In genomic region chr9:78031271-78031825, GRCh38 we compare ENCODE assay signal across 8 cellular contexts. TPM values are rescaled to one million over a fixed set of nuclear protein-coding genes. Genes with fewer than 3 reads are reported as not detected.
DNase-seq lines count a peak whose midpoint lies in the region; ATAC-seq and TF ChIP-seq lines count a peak whose summit lies in the region.

Gene GNAQ (minus strand): TSS chr9:78031811. CDS start chr9:78031235, 576 bp downstream.

- H3K4me1 ChIP-seq in mononuclear cell (ENCODE audit: insufficient read depth, low read length) (peaks cover 60% of the 10 kb centered on the region), thymus (ENCODE audit: control insufficient read depth, insufficient read depth, low read length) (peaks cover 3% of the 10 kb centered on the region)

- no peaks in the 10 kb centered on the region for H3K36me3 ChIP-seq in thymus (ENCODE audit: control insufficient read depth, insufficient read depth)

- WGBS in thymus: under 1% methylated on average over 97 of the region's 97 CpGs

- H3K9me3 ChIP-seq in mononuclear cell (ENCODE audit: low read depth, low read length) (no peaks in the 10 kb centered on the region), thymus (ENCODE audit: control insufficient read depth) (no peaks in the 10 kb centered on the region)

- H3K27me3 ChIP-seq in mononuclear cell (ENCODE audit: insufficient read depth, low read length): peaks cover 5% of the 10 kb centered on the region
- no peaks in the 10 kb centered on the region for H3K27me3 ChIP-seq in thymus (ENCODE audit: control insufficient read depth, insufficient read depth)

- no peak for ATAC-seq in GM21619 (IDR thresholded peaks at IDR 0.05; ENCODE audit: unreplicated experiment)

- peak; percentile 47 for DNase-seq in activated naive CD4-positive, alpha-beta T cell treated with Interleukin-2 at 50 U/mL for 16 hours
- no peak for DNase-seq in activated naive CD4-positive, alpha-beta T cell (lab: John Stamatoyannopoulos, UW)
- DNase-seq in activated CD4-positive, CD25-positive, alpha-beta regulatory T cell treated with anti-CD3 and anti-CD28 coated beads, Interleukin-2, amount 50 U/mL, for 72 hours: peak; percentile 57
- DNase-seq in epithelial cell of esophagus (ENCODE audit: low read depth) (no peak), hippocampal formation (lab: John Stamatoyannopoulos, UW) (no peak)

- H3K4me3 ChIP-seq in epithelial cell of esophagus (ENCODE audit: low read length) (peak within 1 kb of the TSS; percentile 69), mononuclear cell (ENCODE audit: low read length) (peak within 1 kb of the TSS; percentile 63), thymus (ENCODE audit: low read length) (peak within 1 kb of the TSS; percentile 93)

- peak within 1 kb of the TSS; percentile 97 for H3K27ac ChIP-seq in thymus (ENCODE audit: low read depth)

- TF ChIP-seq CTCF in epithelial cell of esophagus (IDR thresholded peaks at IDR 0.05; ENCODE audit: insufficient read depth, low read depth, low read length, missing control alignments): no peak

RNA-seq across cellular contexts. Expression of gene GNAQ, which starts in this region (rescaled TPM):
- 43.8 TPM for total RNA-seq in mononuclear cell
- polyA plus RNA-seq in thymus: 23.5 TPM

Comparison
In these comparisons a context has a peak if more than half of its experiments do, and no peak if none do; other contexts are left out.
1. DNase-seq: peak in activated naive CD4-positive, alpha-beta T cell treated with Interleukin-2 at 50 U/mL for 16 hours (single experiment) and activated CD4-positive, CD25-positive, alpha-beta regulatory T cell treated with anti-CD3 and anti-CD28 coated beads, Interleukin-2, amount 50 U/mL, for 72 hours (single experiment); none in activated naive CD4-positive, alpha-beta T cell (0 of 4), epithelial cell of esophagus (single experiment) and hippocampal formation (0 of 2).
2. Peak in every context shown above with its lines, with median percentiles within 50 percentile points of each other: H3K4me3 ChIP-seq.